Comparison of ENCODE assay signal across 30 cellular contexts in genomic region chr5:105684799-105685198, GRCh38.
"Had no signal": no experiment of that assay in that cellular context is flagged by ENCODE, and none has a peak within 500 bp of the region (broad histone marks: within the 10 kb centered on the region; RNA-seq: fewer than 3 reads in every experiment).

No MANE protein-coding gene starts in this region.

- H3K9me3 ChIP-seq: body of pancreas, heart right ventricle, mucosa of descending colon, pancreas, prostate gland, sigmoid colon, stomach, thyroid gland, upper lobe of left lung had no signal

- H3K27me3 ChIP-seq: body of pancreas, cardiac muscle cell, foreskin keratinocyte, heart right ventricle, pancreas, sigmoid colon, stomach, thyroid gland, upper lobe of left lung had no signal

- H3K4me3 ChIP-seq: body of pancreas, cardiac muscle cell, heart right ventricle, mucosa of descending colon, pancreas, prostate gland, sigmoid colon, smooth muscle cell, stomach, thyroid gland, upper lobe of left lung had no signal

- H3K27ac ChIP-seq: body of pancreas, cardiac muscle cell, foreskin keratinocyte, heart right ventricle, pancreas, prostate gland, sigmoid colon, stomach, thyroid gland, upper lobe of left lung, VCaP had no signal

- H3K36me3 ChIP-seq: cardiac muscle cell, heart right ventricle, pancreas, prostate gland, sigmoid colon, stomach, thyroid gland, upper lobe of left lung had no signal

- DNase-seq: activated CD4-positive, alpha-beta T cell treated with anti-CD3 and anti-CD28 coated beads for 4 hours; activated CD4-positive, alpha-beta T cell treated with anti-CD3 and anti-CD28 coated beads, Interleukin-2, amount 50 U/mL, for 4 hours; activated CD8-positive, alpha-beta memory T cell treated with anti-CD3 and anti-CD28 coated beads for 24 hours; activated effector memory CD4-positive, alpha-beta T cell treated with anti-CD3 and anti-CD28 coated beads, Interleukin-2, amount 50 U/mL, for 16 hours; activated naive CD4-positive, alpha-beta T cell treated with anti-CD3 and anti-CD28 coated beads for 36 hours; activated naive CD8-positive, alpha-beta T cell treated with anti-CD3 and anti-CD28 coated beads for 36 hours; amniotic stem cell; body of pancreas; cerebellar nuclear complex; cortex of kidney; foreskin keratinocyte; heart right ventricle; left cardiac atrium; left ventricle myocardium superior; mucosa of descending colon; pancreas; retina; sigmoid colon; stimulated activated CD4-positive, alpha-beta T cell treated with anti-CD3 and anti-CD28 coated beads, Interleukin-1b, Interleukin-23, amount 100 ng/mL, for 48 hours; stimulated activated CD4-positive, alpha-beta T cell treated with anti-CD3 and anti-CD28 coated beads, Interleukin-4, amount 100 ng/mL, for 4 hours; stimulated activated CD8-positive, alpha-beta memory T cell treated with anti-CD3 and anti-CD28 coated beads, Interleukin-4, amount 100 ng/mL, for 48 hours; stomach; SW 1271; T-helper 9 cell; thyroid gland; upper lobe of left lung had no signal

- H3K4me2 ChIP-seq: smooth muscle cell had no signal

- H3K4me1 ChIP-seq: body of pancreas, foreskin keratinocyte, heart right ventricle, pancreas, prostate gland, sigmoid colon, stomach, thyroid gland, upper lobe of left lung had no signal
